In genomic region chr2:8378016-8378810, GRCh38 we compare ENCODE assay signal across 1 cellular context.
TF ChIP-seq lines count a peak whose summit lies in the region.

No MANE protein-coding gene starts in this region.

TF ChIP-seq in HepG2, 621 proteins besides CTCF, POLR2A, EP300 and RAD21 (continued from another document and continues in another):
- TF ChIP-seq, protein P1, sequence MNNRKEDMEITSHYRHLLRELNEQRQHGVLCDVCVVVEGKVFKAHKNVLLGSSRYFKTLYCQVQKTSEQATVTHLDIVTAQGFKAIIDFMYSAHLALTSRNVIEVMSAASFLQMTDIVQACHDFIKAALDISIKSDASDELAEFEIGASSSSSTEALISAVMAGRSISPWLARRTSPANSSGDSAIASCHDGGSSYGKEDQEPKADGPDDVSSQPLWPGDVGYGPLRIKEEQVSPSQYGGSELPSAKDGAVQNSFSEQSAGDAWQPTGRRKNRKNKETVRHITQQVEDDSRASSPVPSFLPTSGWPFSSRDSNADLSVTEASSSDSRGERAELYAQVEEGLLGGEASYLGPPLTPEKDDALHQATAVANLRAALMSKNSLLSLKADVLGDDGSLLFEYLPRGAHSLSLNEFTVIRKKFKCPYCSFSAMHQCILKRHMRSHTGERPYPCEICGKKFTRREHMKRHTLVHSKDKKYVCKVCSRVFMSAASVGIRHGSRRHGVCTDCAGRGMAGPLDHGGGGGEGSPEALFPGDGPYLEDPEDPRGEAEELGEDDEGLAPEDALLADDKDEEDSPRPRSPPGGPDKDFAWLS (CRISPR knock-in tag; IDR thresholded peaks at IDR 0.05; ENCODE audit: borderline replicate concordance) = no peak
- TF ChIP-seq FOSL2 (CRISPR knock-in tag; IDR thresholded peaks at IDR 0.05) (peak; percentile 68), SMARCC2 (IDR thresholded peaks at IDR 0.05) (no peak), ZNF646 (CRISPR knock-in tag; IDR thresholded peaks at IDR 0.05) (peak; percentile 75), ZKSCAN8 (CRISPR knock-in tag; IDR thresholded peaks at IDR 0.05; ENCODE audit: borderline replicate concordance) (no peak), ZNF720 (CRISPR knock-in tag; IDR thresholded peaks at IDR 0.05) (no peak), ZNF33B (CRISPR knock-in tag; IDR thresholded peaks at IDR 0.05) (no peak), SKIL (CRISPR knock-in tag; IDR thresholded peaks at IDR 0.05; ENCODE audit: borderline replicate concordance) (no peak), SP1 (IDR thresholded peaks at IDR 0.05) (no peak), SP1 (CRISPR knock-in tag; IDR thresholded peaks at IDR 0.05) (no peak), HDAC1 (CRISPR knock-in tag; IDR thresholded peaks at IDR 0.05) (no peak), ZNF280D (CRISPR knock-in tag; IDR thresholded peaks at IDR 0.05) (0 out of 2 replicates have a peak, but pooled peaks have one; percentile 55), U2AF1 (optimal IDR thresholded peaks at IDR 0.05; ENCODE audit: low read depth, low read length) (no peak), NBN (conservative IDR thresholded peaks at IDR 0.05) (no peak), CBX2 (IDR thresholded peaks at IDR 0.05; ENCODE audit: low read depth, low read length) (no peak), CBX2 (CRISPR knock-in tag; IDR thresholded peaks at IDR 0.05; ENCODE audit: low read depth) (no peak), AGO1 (IDR thresholded peaks at IDR 0.05; ENCODE audit: low read depth, low read length, poor library complexity, severe bottlenecking) (no peak), HNRNPUL1 (IDR thresholded peaks at IDR 0.05; ENCODE audit: low read depth, low read length) (no peak), ZFP1 (CRISPR knock-in tag; IDR thresholded peaks at IDR 0.05) (0 out of 2 replicates have a peak, but pooled peaks have one; percentile 51), ZFP37 (CRISPR knock-in tag; IDR thresholded peaks at IDR 0.05; ENCODE audit: borderline replicate concordance) (no peak), ZNF235 (CRISPR knock-in tag; IDR thresholded peaks at IDR 0.05; ENCODE audit: borderline replicate concordance) (no peak), ZNF260 (CRISPR knock-in tag; IDR thresholded peaks at IDR 0.05; ENCODE audit: borderline replicate concordance, low read depth) (no peak), HOXA3 (CRISPR knock-in tag; IDR thresholded peaks at IDR 0.05) (peak; percentile 29; the same call in 1 of the 2 replicates), ZMYM4 (CRISPR knock-in tag; IDR thresholded peaks at IDR 0.05) (no peak; the same call in 1 of the 2 replicates), FOXO1 (CRISPR knock-in tag; IDR thresholded peaks at IDR 0.05) (peak; percentile 63; the same call in 1 of the 2 replicates), SRSF1 (optimal IDR thresholded peaks at IDR 0.05; ENCODE audit: low read depth, low read length) (no peak), KAT7 (CRISPR knock-in tag; IDR thresholded peaks at IDR 0.05; ENCODE audit: borderline replicate concordance) (no peak), ISX (CRISPR knock-in tag; conservative IDR thresholded peaks at IDR 0.05) (no peak), IKZF5 (CRISPR knock-in tag; IDR thresholded peaks at IDR 0.05) (no peak), ZNF274 (CRISPR knock-in tag; IDR thresholded peaks at IDR 0.05) (no peak), PLRG1 (conservative IDR thresholded peaks at IDR 0.05) (no peak), ZNF205 (CRISPR knock-in tag; IDR thresholded peaks at IDR 0.05) (no peak), CBX5 (CRISPR knock-in tag; IDR thresholded peaks at IDR 0.05; ENCODE audit: borderline replicate concordance) (no peak), IRF9 (CRISPR knock-in tag; IDR thresholded peaks at IDR 0.05; ENCODE audit: borderline replicate concordance) (no peak), NR2F6 (IDR thresholded peaks at IDR 0.05) (peak; percentile 42; the same call in 1 of the 2 replicates), NR2F6 (CRISPR knock-in tag; IDR thresholded peaks at IDR 0.05) (0 out of 2 replicates have a peak, but pooled peaks have one; percentile 22), FOXP4 (CRISPR knock-in tag; IDR thresholded peaks at IDR 0.05) (peak; percentile 77), MXI1 (IDR thresholded peaks at IDR 0.05; ENCODE audit: borderline replicate concordance, low read depth, low read length) (no peak), REPIN1 (CRISPR knock-in tag; IDR thresholded peaks at IDR 0.05; ENCODE audit: borderline replicate concordance, low read depth) (0 out of 2 replicates have a peak, but pooled peaks have one; percentile 39), PHF20 (CRISPR knock-in tag; IDR thresholded peaks at IDR 0.05) (no peak), KDM1A (CRISPR knock-in tag; IDR thresholded peaks at IDR 0.05) (no peak), ZNF629 (CRISPR knock-in tag; conservative IDR thresholded peaks at IDR 0.05) (peak; percentile 83), MEIS1 (CRISPR knock-in tag; IDR thresholded peaks at IDR 0.05; ENCODE audit: borderline replicate concordance) (peak; percentile 20; the same call in 1 of the 2 replicates)
- TF ChIP-seq, protein P2, sequence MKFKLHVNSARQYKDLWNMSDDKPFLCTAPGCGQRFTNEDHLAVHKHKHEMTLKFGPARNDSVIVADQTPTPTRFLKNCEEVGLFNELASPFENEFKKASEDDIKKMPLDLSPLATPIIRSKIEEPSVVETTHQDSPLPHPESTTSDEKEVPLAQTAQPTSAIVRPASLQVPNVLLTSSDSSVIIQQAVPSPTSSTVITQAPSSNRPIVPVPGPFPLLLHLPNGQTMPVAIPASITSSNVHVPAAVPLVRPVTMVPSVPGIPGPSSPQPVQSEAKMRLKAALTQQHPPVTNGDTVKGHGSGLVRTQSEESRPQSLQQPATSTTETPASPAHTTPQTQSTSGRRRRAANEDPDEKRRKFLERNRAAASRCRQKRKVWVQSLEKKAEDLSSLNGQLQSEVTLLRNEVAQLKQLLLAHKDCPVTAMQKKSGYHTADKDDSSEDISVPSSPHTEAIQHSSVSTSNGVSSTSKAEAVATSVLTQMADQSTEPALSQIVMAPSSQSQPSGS (CRISPR knock-in tag; IDR thresholded peaks at IDR 0.05) = peak; percentile 46; the same call in 1 of the 2 replicates
- TF ChIP-seq, protein P3, sequence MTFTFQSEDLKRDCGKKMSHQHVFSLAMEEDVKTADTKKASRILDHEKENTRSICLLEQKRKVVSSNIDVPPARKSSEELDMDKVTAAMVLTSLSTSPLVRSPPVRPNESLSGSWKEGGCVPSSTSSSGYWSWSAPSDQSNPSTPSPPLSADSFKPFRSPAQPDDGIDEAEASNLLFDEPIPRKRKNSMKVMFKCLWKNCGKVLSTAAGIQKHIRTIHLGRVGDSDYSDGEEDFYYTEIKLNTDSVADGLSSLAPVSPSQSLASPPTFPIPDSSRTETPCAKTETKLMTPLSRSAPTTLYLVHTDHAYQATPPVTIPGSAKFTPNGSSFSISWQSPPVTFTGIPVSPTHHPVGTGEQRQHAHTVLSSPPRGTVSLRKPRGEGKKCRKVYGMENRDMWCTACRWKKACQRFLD (CRISPR knock-in tag; IDR thresholded peaks at IDR 0.05; ENCODE audit: borderline replicate concordance) = no peak
